ENCODE assay signal across 8 cellular contexts in genomic region chr17:40922239-40922638, GRCh38. TPM values are rescaled to one million over a fixed set of nuclear protein-coding genes. Genes with fewer than 3 reads are reported as not detected.
DNase-seq lines count a peak whose midpoint lies in the region; ATAC-seq, FAIRE-seq and TF ChIP-seq lines count a peak whose summit lies in the region.
"Had no signal": no experiment of that assay in that cellular context is flagged by ENCODE, and none has a peak within 500 bp of the region (broad histone marks: within the 10 kb centered on the region; RNA-seq: fewer than 3 reads in every experiment).

No MANE protein-coding gene starts in this region.

- POLR2A ChIA-PET in K562 (lab: Yijun Ruan, JAX): interaction anchor here (0.6 to 2.0 kb wide), 2 partner anchors 10 kb away, joined by 4 read pairs; no protein-coding TSS in a partner anchor

- H3K4me2 ChIP-seq in K562 (ENCODE audit: insufficient read depth, low read length): no peak overlapping the region

- H4K20me1 ChIP-seq in K562 (replicated peaks; ENCODE audit: control insufficient read depth, insufficient read depth, low read length): no peaks in the 10 kb centered on the region

- no peak overlapping the region for H3K9ac ChIP-seq in K562 (ENCODE audit: insufficient read depth in 1 of 2, low read depth in 2 of 2, low read length in 2 of 2)

- H3K27me3 ChIP-seq in K562 (ENCODE audit: control insufficient read depth in 2 of 2, insufficient read depth in 2 of 2, low read length in 2 of 2): peaks cover 8 to 14% of the 10 kb centered on the region in 2 experiments; a peak in 4 of 5 replicates
- H3K27me3 ChIP-seq in upper lobe of left lung: no peaks in the 10 kb centered on the region

- TF ChIP-seq CTCF in K562 (IDR thresholded peaks at IDR 0.05 in 2 of 3, conservative IDR thresholded peaks at IDR 0.05 in 1 of 3; ENCODE audit: insufficient read depth in 2 of 3, low read depth in 1 of 3, low read length in 3 of 3) (no peak), upper lobe of left lung (IDR thresholded peaks at IDR 0.05) (no peak)

- no peaks in the 10 kb centered on the region for H3K4me1 ChIP-seq in K562 (replicated peaks in 1 of 2; ENCODE audit: control insufficient read depth in 2 of 2, insufficient read depth in 2 of 2, low read length in 2 of 2)
- H3K4me1 ChIP-seq in upper lobe of left lung: no peaks in the 10 kb centered on the region

- TF ChIP-seq RAD21 in Ishikawa (IDR thresholded peaks at IDR 0.05; ENCODE audit: low read depth) (no peak), K562 (CRISPR knock-in tag; conservative IDR thresholded peaks at IDR 0.05 in 1 of 2, IDR thresholded peaks at IDR 0.05 in 1 of 2) (no peak)

- in situ Hi-C loops in K562 (cut with MboI): no loop called here

- peak; percentile 35 for FAIRE-seq in K562 (lab: Jason Lieb, UNC)

- no peak overlapping the region for H2AFZ ChIP-seq in K562 (ENCODE audit: low read depth, low read length)

- intact Hi-C loops in K562 (cut with micrococcal nuclease): no loop called here

- ATAC-seq in K562 (no peak), upper lobe of left lung (ENCODE audit: low FRiP score in 2 of 2) (peak; percentile 77 to 95), HG03442 (IDR thresholded peaks at IDR 0.05; ENCODE audit: unreplicated experiment) (no peak), GM18858 (IDR thresholded peaks at IDR 0.05; ENCODE audit: unreplicated experiment) (no peak)

- H3K9me3 ChIP-seq in K562 (replicated peaks; ENCODE audit: control insufficient read depth, insufficient read depth, low read depth, low read length) (no peaks in the 10 kb centered on the region), upper lobe of left lung (no peaks in the 10 kb centered on the region)

- CTCF ChIA-PET in K562 (lab: Yijun Ruan, JAX; ENCODE audit: low intra/inter-chr PET ratio): no interaction called here

- H3K9me1 ChIP-seq in K562 (ENCODE audit: control insufficient read depth, insufficient read depth, low read length): no peaks in the 10 kb centered on the region

- no TSS peak for BruUV-seq in K562 (replicated peaks; lab: Mats Ljungman, UMichigan)

- DNase-seq in K562 (ENCODE audit: extremely low read depth in 1 of 4, low spot score in 3 of 4): peak in 1 of 4 experiments; percentile 21
- DNase-seq in kidney tubule cell (ENCODE audit: low spot score): peak; percentile 93
- DNase-seq in upper lobe of left lung: peak in 1 of 2 donors; percentile 60
- no peak for DNase-seq in mesenteric fat pad (ENCODE audit: low spot score)

- TF ChIP-seq POLR2A in K562 (conservative IDR thresholded peaks at IDR 0.05): no peak
- no peak for TF ChIP-seq POLR2A in upper lobe of left lung (IDR thresholded peaks at IDR 0.05)

- H3K4me3 ChIP-seq in K562 (no peak overlapping the region), upper lobe of left lung (no peak overlapping the region)

- H3K27ac ChIP-seq in K562 (ENCODE audit: extremely low read depth, low read depth, low read length) (no peak overlapping the region), upper lobe of left lung (peak overlapping the region in 1 of 4 donors; percentile 48)
- H3K27ac ChIP-seq: VCaP had no signal

- WGBS in K562 (ENCODE audit: insufficient coverage, low coverage, missing lambda C conversion rate): 0% methylated on average over 2 of the region's 2 CpGs
- WGBS in upper lobe of left lung, 2 donors: 54 to 65% methylated on average over 2 of the region's 2 CpGs

- TF ChIP-seq EP300 in Ishikawa (IDR thresholded peaks at IDR 0.05; ENCODE audit: borderline replicate concordance): no peak
- TF ChIP-seq EP300 in K562 (IDR thresholded peaks at IDR 0.05; ENCODE audit: low read length): no peak
- TF ChIP-seq EP300 in upper lobe of left lung (IDR thresholded peaks at IDR 0.05): peak in 1 of 4 donors; percentile 11

- no peaks in the 10 kb centered on the region for H3K36me3 ChIP-seq in K562 (ENCODE audit: control insufficient read depth, insufficient read depth, low read length)
- H3K36me3 ChIP-seq in upper lobe of left lung: no peaks in the 10 kb centered on the region

- H3K79me2 ChIP-seq in K562 (ENCODE audit: control insufficient read depth, insufficient read depth, low read length): no peaks in the 10 kb centered on the region

RNA-seq across cellular contexts. Expression of gene KRT23, which starts 15.2 kb away (rescaled TPM):
- not detected in 2 replicates for total RNA-seq in K562 (2011; cell fraction: chromatin; rRNA removed; ENCODE audit: low replicate concordance)
- total RNA-seq in K562 (2011; cell fraction: nucleolus; rRNA removed): not detected in 2 replicates
- total RNA-seq in K562 (2011; cell fraction: nucleoplasm; rRNA removed): not detected in 2 replicates
- total RNA-seq in K562 (2014; rRNA removed) (not detected in 2 replicates), K562 (2014; rRNA removed; fragmentation: Illumina TruSeq; extraction: Trizol) (not detected in 2 replicates), K562 (2015; rRNA removed; fragmentation: Illumina TruSeq; extraction: Trizol) (not detected in 2 replicates), K562 (2021) (not detected in 2 replicates), upper lobe of left lung (10 to 100 TPM in 1 of 6 donors, 1 to 10 TPM in 4, under 1 TPM in 1; 0.49 to 10.7 (median 3.1) TPM), mesenteric fat pad (0.80 TPM)
- polyA plus RNA-seq in K562 (2011; rRNA removed) (not detected in 2 replicates), K562 (2014; fragmentation: Illumina TruSeq; extraction: Trizol) (not detected in 2 replicates), K562 (2014; fragmentation: Nextera tagmentation; extraction: Ambion mirVana) (not detected), K562 (2014; rRNA removed) (not detected in 2 replicates)
- polyA plus RNA-seq in K562 (2011; cell fraction: cytosol; rRNA removed): not detected in 2 replicates
- polyA plus RNA-seq in K562 (2011; cell fraction: nucleus; rRNA removed): not detected in 2 replicates
- polyA plus RNA-seq in K562 (2012): not detected in 2 replicates
- polyA minus RNA-seq in K562 (2011; rRNA and poly(A)+ RNA removed): not detected in 2 replicates
- polyA minus RNA-seq in K562 (2011; cell fraction: cytosol; rRNA and poly(A)+ RNA removed): not detected in 2 replicates
- polyA minus RNA-seq in K562 (2011; cell fraction: nucleus; rRNA and poly(A)+ RNA removed): not detected in 2 replicates

RNA-seq across cellular contexts. Expression of gene KRT20, which starts 37.2 kb away (rescaled TPM):
- not detected in 2 replicates for total RNA-seq in K562 (2011; cell fraction: chromatin; rRNA removed; ENCODE audit: low replicate concordance)
- total RNA-seq in K562 (2011; cell fraction: nucleolus; rRNA removed): not detected in 2 replicates
- total RNA-seq in K562 (2011; cell fraction: nucleoplasm; rRNA removed): not detected in 2 replicates
- total RNA-seq in K562 (2014; rRNA removed) (not detected in 2 replicates), K562 (2014; rRNA removed; fragmentation: Illumina TruSeq; extraction: Trizol) (not detected in 2 replicates), K562 (2015; rRNA removed; fragmentation: Illumina TruSeq; extraction: Trizol) (not detected in 2 replicates), K562 (2021) (0.44 and 0.51 TPM in 2 replicates), upper lobe of left lung (under 1 TPM in 2 of 6 donors, not detected in 4; 0.31 to 0.37 TPM), mesenteric fat pad (1.2 TPM)
- polyA plus RNA-seq in K562 (2011; rRNA removed) (not detected in 2 replicates), K562 (2014; fragmentation: Illumina TruSeq; extraction: Trizol) (not detected in 2 replicates), K562 (2014; fragmentation: Nextera tagmentation; extraction: Ambion mirVana) (not detected), K562 (2014; rRNA removed) (not detected in 2 replicates)
- not detected in 2 replicates for polyA plus RNA-seq in K562 (2011; cell fraction: cytosol; rRNA removed)
- not detected in 2 replicates for polyA plus RNA-seq in K562 (2011; cell fraction: nucleus; rRNA removed)
- not detected in 2 replicates for polyA plus RNA-seq in K562 (2012)
- polyA minus RNA-seq in K562 (2011; rRNA and poly(A)+ RNA removed): not detected in 2 replicates
- not detected in 2 replicates for polyA minus RNA-seq in K562 (2011; cell fraction: cytosol; rRNA and poly(A)+ RNA removed)
- not detected in 2 replicates for polyA minus RNA-seq in K562 (2011; cell fraction: nucleus; rRNA and poly(A)+ RNA removed)

RNA-seq across cellular contexts. Expression of gene KRT39, which starts 44.5 kb away (rescaled TPM):
- not detected in 2 replicates for total RNA-seq in K562 (2011; cell fraction: chromatin; rRNA removed; ENCODE audit: low replicate concordance)
- not detected in 2 replicates for total RNA-seq in K562 (2011; cell fraction: nucleolus; rRNA removed)
- not detected in 2 replicates for total RNA-seq in K562 (2011; cell fraction: nucleoplasm; rRNA removed)
- total RNA-seq in K562 (2014; rRNA removed) (not detected in 2 replicates), K562 (2014; rRNA removed; fragmentation: Illumina TruSeq; extraction: Trizol) (not detected in 2 replicates), K562 (2015; rRNA removed; fragmentation: Illumina TruSeq; extraction: Trizol) (not detected in 2 replicates), K562 (2021) (not detected in 2 replicates), upper lobe of left lung (not detected), mesenteric fat pad (not detected)
- polyA plus RNA-seq in K562 (2011; rRNA removed) (not detected in 2 replicates), K562 (2014; fragmentation: Illumina TruSeq; extraction: Trizol) (not detected in 2 replicates), K562 (2014; fragmentation: Nextera tagmentation; extraction: Ambion mirVana) (not detected), K562 (2014; rRNA removed) (not detected in 2 replicates)
- not detected in 2 replicates for polyA plus RNA-seq in K562 (2011; cell fraction: cytosol; rRNA removed)
- not detected in 2 replicates for polyA plus RNA-seq in K562 (2011; cell fraction: nucleus; rRNA removed)
- not detected in 2 replicates for polyA plus RNA-seq in K562 (2012)
- not detected in 2 replicates for polyA minus RNA-seq in K562 (2011; rRNA and poly(A)+ RNA removed)
- polyA minus RNA-seq in K562 (2011; cell fraction: cytosol; rRNA and poly(A)+ RNA removed): not detected in 2 replicates
- polyA minus RNA-seq in K562 (2011; cell fraction: nucleus; rRNA and poly(A)+ RNA removed): not detected in 2 replicates

RNA-seq across cellular contexts. Expression of gene KRT12, which starts 55.2 kb away (rescaled TPM):
- total RNA-seq in K562 (2011; cell fraction: chromatin; rRNA removed; ENCODE audit: low replicate concordance): 1.2 TPM in 1 of 2 replicates, not detected in the other
- 1.3 TPM in 1 of 2 replicates, not detected in the other for total RNA-seq in K562 (2011; cell fraction: nucleolus; rRNA removed)
- total RNA-seq in K562 (2011; cell fraction: nucleoplasm; rRNA removed): not detected in 2 replicates
- total RNA-seq in K562 (2014; rRNA removed) (6.2 and 7.5 TPM in 2 replicates), K562 (2014; rRNA removed; fragmentation: Illumina TruSeq; extraction: Trizol) (1.7 and 1.9 TPM in 2 replicates), K562 (2015; rRNA removed; fragmentation: Illumina TruSeq; extraction: Trizol) (2.3 and 3.1 TPM in 2 replicates), K562 (2021) (1.9 and 2.4 TPM in 2 replicates), upper lobe of left lung (not detected), mesenteric fat pad (not detected)
- polyA plus RNA-seq in K562 (2011; rRNA removed) (0.63 and 0.91 TPM in 2 replicates), K562 (2014; fragmentation: Illumina TruSeq; extraction: Trizol) (2.2 and 2.9 TPM in 2 replicates), K562 (2014; fragmentation: Nextera tagmentation; extraction: Ambion mirVana) (under 1 TPM; 0.18 to 0.53 TPM), K562 (2014; rRNA removed) (3.0 and 7.0 TPM in 2 replicates)
- polyA plus RNA-seq in K562 (2011; cell fraction: cytosol; rRNA removed): 0.74 and 1.6 TPM in 2 replicates
- polyA plus RNA-seq in K562 (2011; cell fraction: nucleus; rRNA removed): 0.38 and 0.46 TPM in 2 replicates
- polyA plus RNA-seq in K562 (2012): 3.5 and 4.4 TPM in 2 replicates
- polyA minus RNA-seq in K562 (2011; rRNA and poly(A)+ RNA removed): 0.18 and 0.42 TPM in 2 replicates
- not detected in 2 replicates for polyA minus RNA-seq in K562 (2011; cell fraction: cytosol; rRNA and poly(A)+ RNA removed)
- polyA minus RNA-seq in K562 (2011; cell fraction: nucleus; rRNA and poly(A)+ RNA removed): 0.54 and 0.56 TPM in 2 replicates

Comparison
In these comparisons a context has a peak if more than half of its experiments do, and no peak if none do; other contexts are left out.
1. ATAC-seq: peak in upper lobe of left lung (2 of 2); none in K562 (single experiment), HG03442 (single experiment) and GM18858 (single experiment).